17 cellular contexts compared by ENCODE assay signal in the genomic region with DNA sequence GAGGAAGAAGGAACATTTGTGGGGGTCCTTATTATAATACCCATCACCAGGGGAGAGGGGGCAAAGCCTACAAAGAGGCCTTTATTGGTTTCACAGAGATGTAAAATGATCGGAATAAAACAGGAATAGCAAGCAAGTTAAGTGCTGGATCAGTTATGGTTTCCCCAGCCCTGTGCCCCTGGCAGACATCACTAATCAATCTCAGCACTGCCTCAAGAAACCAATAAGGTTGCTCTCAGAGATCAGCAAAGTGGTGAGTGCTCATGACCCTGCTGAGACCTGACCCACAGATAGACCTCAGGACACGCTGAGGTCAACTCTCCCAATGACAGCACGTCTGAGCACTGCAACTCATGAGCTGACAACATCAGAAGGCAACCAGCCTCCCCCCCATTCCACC.
A peak's percentile ranks its signal among the peaks of the same experiment; 100 is the strongest.
DNase-seq lines count a peak whose midpoint lies in the region; ATAC-seq and TF ChIP-seq lines count a peak whose summit lies in the region.
"Had no signal": no experiment of that assay in that cellular context is flagged by ENCODE, and none has a peak within 500 bp of the region (broad histone marks: within the 10 kb centered on the region; RNA-seq: fewer than 3 reads in every experiment).

No MANE protein-coding gene starts in this region.

- H3K27me3 ChIP-seq in esophagus muscularis mucosa (no peaks in the 10 kb centered on the region), neural progenitor cell (no peaks in the 10 kb centered on the region), spleen (replicated peaks in 1 of 7) (no peaks in the 10 kb centered on the region)

- intact Hi-C loops in esophagus muscularis mucosa (cut with DNase I) (no loop called here), spleen (cut with DNase I; ENCODE audit: low total_unique reads) (no loop called here)

- H3K79me2 ChIP-seq in neural progenitor cell (ENCODE audit: low read depth), result peaks cover 61% of the 10 kb centered on the region

- WGBS in esophagus muscularis mucosa, result 89% methylated on average over 3 of the region's 3 CpGs
- WGBS in spleen, 5 donors, result 75 to 92% (median 85%) methylated on average over 3 of the region's 3 CpGs

- no peak for TF ChIP-seq POLR2A in esophagus muscularis mucosa (IDR thresholded peaks at IDR 0.05; ENCODE audit: low read depth)
- TF ChIP-seq POLR2A in spleen (IDR thresholded peaks at IDR 0.05), result no peak

- H3K4me3 Mint-ChIP-seq in neural progenitor cell (no peak overlapping the region), type B pancreatic cell (peak overlapping the region; percentile 49)
- H3K4me3 Mint-ChIP-seq: CD14-positive monocyte had no signal

- no peak overlapping the region for H3K9ac ChIP-seq in SK-N-MC (ENCODE audit: insufficient read length)
- no peak overlapping the region for H3K9ac ChIP-seq in neural progenitor cell
- H3K9ac ChIP-seq: KMS-11 had no signal

- ATAC-seq in GM19455 (IDR thresholded peaks at IDR 0.05; ENCODE audit: unreplicated experiment), result no peak
- ATAC-seq in HG03354 (IDR thresholded peaks at IDR 0.05; ENCODE audit: poor library complexity, severe bottlenecking, unreplicated experiment), result no peak

- H3K36me3 Mint-ChIP-seq in neural progenitor cell, result peaks cover 26% of the 10 kb centered on the region
- peaks cover 5% of the 10 kb centered on the region for H3K36me3 Mint-ChIP-seq in type B pancreatic cell
- H3K36me3 Mint-ChIP-seq: CD14-positive monocyte had no signal

- H3K9me3 Mint-ChIP-seq in neural progenitor cell, result peaks cover 2% of the 10 kb centered on the region
- no peaks in the 10 kb centered on the region for H3K9me3 Mint-ChIP-seq in type B pancreatic cell

- no peak overlapping the region for H3K4me2 ChIP-seq in neural progenitor cell
- H3K4me2 ChIP-seq: KMS-11 had no signal

- H3K4me1 ChIP-seq in esophagus muscularis mucosa, result peaks cover 0 to 22% (median 17%) of the 10 kb centered on the region in 4 donors
- H3K4me1 ChIP-seq in neural progenitor cell, result peaks cover 8% of the 10 kb centered on the region
- peaks cover 0 to 4% (median 1%) of the 10 kb centered on the region in 6 donors for H3K4me1 ChIP-seq in spleen

- H3K4me1 Mint-ChIP-seq in neural progenitor cell, result peaks cover 41% of the 10 kb centered on the region
- H3K4me1 Mint-ChIP-seq in type B pancreatic cell (ENCODE audit: unreplicated experiment), result peaks cover 26% of the 10 kb centered on the region
- H3K4me1 Mint-ChIP-seq: CD14-positive monocyte had no signal

- TF ChIP-seq CTCF in esophagus muscularis mucosa (IDR thresholded peaks at IDR 0.05) (no peak), neural progenitor cell (IDR thresholded peaks at IDR 0.05) (no peak), type B pancreatic cell (conservative IDR thresholded peaks at IDR 0.05) (no peak), spleen (IDR thresholded peaks at IDR 0.05 in 8 of 11, conservative IDR thresholded peaks at IDR 0.05 in 3 of 11) (no peak)

- peak overlapping the region; percentile 95 for H3K27ac ChIP-seq in SK-N-MC
- peak overlapping the region; percentile 57 to 66 (median 59) for H3K27ac ChIP-seq in esophagus muscularis mucosa (replicated peaks in 1 of 4)
- no peak overlapping the region for H3K27ac ChIP-seq in neural progenitor cell
- peak overlapping the region in 3 of 8 donors; percentile 22 to 66 (median 58) for H3K27ac ChIP-seq in spleen
- H3K27ac ChIP-seq: KMS-11, RWPE1 had no signal

- no peak for DNase-seq in SK-N-MC (ENCODE audit: low read depth, low spot score)
- DNase-seq in esophagus muscularis mucosa (ENCODE audit: extremely low spot score), result no peak
- no peak for DNase-seq in neural progenitor cell (ENCODE audit: low spot score)
- no peak for DNase-seq in type B pancreatic cell (ENCODE audit: extremely low spot score, unreplicated experiment)
- DNase-seq in spleen, result no peak
- DNase-seq: COR-L47; DMS153; NCI-H1092; NCI-H1694 treated with DMSO at 0.1 percent for 48 hours; NCI-H345; NCI-H526 treated with DMSO at 0.1 percent for 48 hours; NK-92 treated with Interleukin-12 subunit alpha and Interleukin-12 subunit beta, amount 100 ng/mL, for 24 hours had no signal

- H4K20me1 ChIP-seq in neural progenitor cell (ENCODE audit: low read depth), result peaks cover 39% of the 10 kb centered on the region

- H3K36me3 ChIP-seq in SK-N-MC (ENCODE audit: insufficient read depth, low read length) (no peaks in the 10 kb centered on the region), esophagus muscularis mucosa (no peaks in the 10 kb centered on the region), neural progenitor cell (no peaks in the 10 kb centered on the region), spleen (no peaks in the 10 kb centered on the region)

- TF ChIP-seq EP300 in esophagus muscularis mucosa (IDR thresholded peaks at IDR 0.05), result no peak

- H3K27ac Mint-ChIP-seq in neural progenitor cell, result peak overlapping the region; percentile 25
- H3K27ac Mint-ChIP-seq in type B pancreatic cell, result peak overlapping the region; percentile 46
- H3K27ac Mint-ChIP-seq: CD14-positive monocyte had no signal

- H3K4me3 ChIP-seq in SK-N-MC (peak overlapping the region; percentile 60), esophagus muscularis mucosa (no peak overlapping the region), neural progenitor cell (no peak overlapping the region), spleen (no peak overlapping the region)

- H3F3A ChIP-seq in neural progenitor cell (ENCODE audit: low read depth), result no peaks in the 10 kb centered on the region

- H3K9me3 ChIP-seq in SK-N-MC (ENCODE audit: low read depth, low read length) (no peaks in the 10 kb centered on the region), esophagus muscularis mucosa (no peaks in the 10 kb centered on the region), neural progenitor cell (ENCODE audit: low read depth) (no peaks in the 10 kb centered on the region), spleen (no peaks in the 10 kb centered on the region)

- peaks cover 4% of the 10 kb centered on the region for H3K27me3 Mint-ChIP-seq in neural progenitor cell (ENCODE audit: insufficient read depth, low read depth)
- no peaks in the 10 kb centered on the region for H3K27me3 Mint-ChIP-seq in type B pancreatic cell

- no peak overlapping the region for H2AFZ ChIP-seq in neural progenitor cell (replicated peaks)
